ENCODE assay signal across 20 cellular contexts in genomic region chr15:42732095-42732827, GRCh38. TPM values are rescaled to one million over a fixed set of nuclear protein-coding genes. Genes with fewer than 3 reads are reported as not detected.
DNase-seq lines count a peak whose midpoint lies in the region; ATAC-seq and TF ChIP-seq lines count a peak whose summit lies in the region.
"Had no signal": no experiment of that assay in that cellular context is flagged by ENCODE, and none has a peak within 500 bp of the region (broad histone marks: within the 10 kb centered on the region; RNA-seq: fewer than 3 reads in every experiment).

No MANE protein-coding gene starts in this region.

- peaks cover 7% of the 10 kb centered on the region for H3K36me3 Mint-ChIP-seq in activated naive CD4-positive, alpha-beta T cell treated with anti-CD3 and anti-CD28 coated beads, Interleukin-2, amount 50 U/mL, for 24 hours
- H3K36me3 Mint-ChIP-seq in central memory CD8-positive, alpha-beta T cell (ENCODE audit: insufficient read depth) = peaks cover 26% of the 10 kb centered on the region
- peaks cover 21% of the 10 kb centered on the region for H3K36me3 Mint-ChIP-seq in osteocyte (ENCODE audit: unreplicated experiment)

- in situ Hi-C loops in GM13976 (cut with MboI; ENCODE audit: low sequenced_read_pairs, unreplicated experiment) = no loop called here

- DNase-seq in activated naive CD4-positive, alpha-beta T cell treated with anti-CD3 and anti-CD28 coated beads, Interleukin-2, amount 50 U/mL, for 16 hours = no peak
- DNase-seq in GM13976 (ENCODE audit: low spot score) = peak; percentile 16
- no peak for DNase-seq in central memory CD8-positive, alpha-beta T cell (ENCODE audit: low spot score in 2 of 2)
- peak; percentile 71 for DNase-seq in osteocyte (ENCODE audit: extremely low spot score, unreplicated experiment)
- no peak for DNase-seq in SIG-M5 treated with dmso at 0.1 percent for 504 hours (lab: John Stamatoyannopoulos, UW; ENCODE audit: unreplicated experiment)
- DNase-seq in iPS-NIHi7 (ENCODE audit: extremely low spot score) = no peak
- DNase-seq: BE2C; Calu3; CD4-positive, alpha-beta memory T cell; DMS53; EL; MV-4-11; NCI-H187; NCI-H226; NCI-H524; PC-3; RPMI8226; SJCRH30 had no signal

- H3K4me1 Mint-ChIP-seq in activated naive CD4-positive, alpha-beta T cell treated with anti-CD3 and anti-CD28 coated beads, Interleukin-2, amount 50 U/mL, for 24 hours = peaks cover 13% of the 10 kb centered on the region
- H3K4me1 Mint-ChIP-seq in central memory CD8-positive, alpha-beta T cell = peaks cover 20% of the 10 kb centered on the region
- peaks cover 11% of the 10 kb centered on the region for H3K4me1 Mint-ChIP-seq in osteocyte (ENCODE audit: unreplicated experiment)

- peak overlapping the region; percentile 19 for H3K4me3 Mint-ChIP-seq in activated naive CD4-positive, alpha-beta T cell treated with anti-CD3 and anti-CD28 coated beads, Interleukin-2, amount 50 U/mL, for 24 hours
- no peak overlapping the region for H3K4me3 Mint-ChIP-seq in central memory CD8-positive, alpha-beta T cell
- no peak overlapping the region for H3K4me3 Mint-ChIP-seq in osteocyte (ENCODE audit: unreplicated experiment)

- no peaks in the 10 kb centered on the region for H3K9me3 Mint-ChIP-seq in activated naive CD4-positive, alpha-beta T cell treated with anti-CD3 and anti-CD28 coated beads, Interleukin-2, amount 50 U/mL, for 24 hours
- no peaks in the 10 kb centered on the region for H3K9me3 Mint-ChIP-seq in central memory CD8-positive, alpha-beta T cell
- no peaks in the 10 kb centered on the region for H3K9me3 Mint-ChIP-seq in osteocyte (ENCODE audit: unreplicated experiment)
- H3K9me3 Mint-ChIP-seq: CD4-positive, alpha-beta memory T cell had no signal

- H3K27ac Mint-ChIP-seq in activated naive CD4-positive, alpha-beta T cell treated with anti-CD3 and anti-CD28 coated beads, Interleukin-2, amount 50 U/mL, for 24 hours = no peak overlapping the region
- H3K27ac Mint-ChIP-seq in central memory CD8-positive, alpha-beta T cell (ENCODE audit: low read depth) = peak overlapping the region; percentile 78
- H3K27ac Mint-ChIP-seq in osteocyte (ENCODE audit: unreplicated experiment) = no peak overlapping the region

- TF ChIP-seq CTCF in GM13976 (IDR thresholded peaks at IDR 0.05; ENCODE audit: borderline replicate concordance, control extremely low read depth, extremely low read depth, insufficient read depth, missing control alignments) = no peak
- TF ChIP-seq CTCF in osteocyte (IDR thresholded peaks at IDR 0.05) = no peak

- H3K27me3 Mint-ChIP-seq in activated naive CD4-positive, alpha-beta T cell treated with anti-CD3 and anti-CD28 coated beads, Interleukin-2, amount 50 U/mL, for 24 hours = no peaks in the 10 kb centered on the region
- H3K27me3 Mint-ChIP-seq in central memory CD8-positive, alpha-beta T cell = no peaks in the 10 kb centered on the region
- no peaks in the 10 kb centered on the region for H3K27me3 Mint-ChIP-seq in osteocyte (ENCODE audit: unreplicated experiment)
- H3K27me3 Mint-ChIP-seq: CD4-positive, alpha-beta memory T cell had no signal

- no peak for ATAC-seq in central memory CD8-positive, alpha-beta T cell (replicated peaks; ENCODE audit: extremely low read depth, poor library complexity, severe bottlenecking)
- ATAC-seq: K562, PC-3 had no signal

RNA-seq across cellular contexts. Expression of gene CDAN1, which starts 4.7 kb away (rescaled TPM):
- 15.6 and 24.0 TPM in 2 replicates for total RNA-seq in osteocyte

Comparison
In these comparisons a context has a peak if more than half of its experiments do, and no peak if none do; other contexts are left out.
1. DNase-seq: peak in GM13976 (single experiment) and osteocyte (single experiment); none in activated naive CD4-positive, alpha-beta T cell treated with anti-CD3 and anti-CD28 coated beads, Interleukin-2, amount 50 U/mL, for 16 hours (single experiment), central memory CD8-positive, alpha-beta T cell (0 of 2), SIG-M5 treated with dmso at 0.1 percent for 504 hours (single experiment) and iPS-NIHi7 (single experiment).